14 cellular contexts compared by ENCODE assay signal in genomic region chr6:20661721-20662120, GRCh38.
DNase-seq lines count a peak whose midpoint lies in the region; ATAC-seq and TF ChIP-seq lines count a peak whose summit lies in the region.
"Had no signal": no experiment of that assay in that cellular context is flagged by ENCODE, and none has a peak within 500 bp of the region (broad histone marks: within the 10 kb centered on the region; RNA-seq: fewer than 3 reads in every experiment).

No MANE protein-coding gene starts in this region.

- DNase-seq in NCI-H524 treated with DMSO at 0.1 percent for 48 hours (lab: John Stamatoyannopoulos, UW) (peak; percentile 37), esophagus squamous epithelium (lab: John Stamatoyannopoulos, UW) (no peak), skeletal muscle cell (ENCODE audit: low read depth) (peak; percentile 62), germinal center (ENCODE audit: low spot score) (no peak), activated gamma-delta T cell (lab: John Stamatoyannopoulos, UW) (no peak), upper lobe of left lung (no peak)
- DNase-seq: activated CD4-positive, CD25-positive, alpha-beta regulatory T cell treated with anti-CD3 and anti-CD28 coated beads, Interleukin-2, amount 50 U/mL, for 72 hours; activated naive CD4-positive, alpha-beta T cell; DND-41; RPMI8226 had no signal

- no peak overlapping the region for H3K4me3 ChIP-seq in esophagus squamous epithelium
- H3K4me3 ChIP-seq in skeletal muscle cell (ENCODE audit: low read depth, low read length) = no peak overlapping the region
- H3K4me3 ChIP-seq in upper lobe of left lung = no peak overlapping the region

- no peaks in the 10 kb centered on the region for H3K9me3 ChIP-seq in esophagus squamous epithelium
- H3K9me3 ChIP-seq in upper lobe of left lung = no peaks in the 10 kb centered on the region

- H3K4me1 ChIP-seq in esophagus squamous epithelium = peaks cover 9 to 52% (median 21%) of the 10 kb centered on the region in 3 donors
- H3K4me1 ChIP-seq in upper lobe of left lung = peaks cover 0 to 6% (median 0%) of the 10 kb centered on the region in 4 donors
- H3K4me1 ChIP-seq: parathyroid adenoma had no signal

- TF ChIP-seq RAD21 in Ishikawa (IDR thresholded peaks at IDR 0.05; ENCODE audit: low read depth) = no peak

- ATAC-seq in upper lobe of left lung (ENCODE audit: low FRiP score in 2 of 2) = no peak
- no peak for ATAC-seq in GM21381 (IDR thresholded peaks at IDR 0.05; ENCODE audit: unreplicated experiment)

- H3K36me3 ChIP-seq in esophagus squamous epithelium = no peaks in the 10 kb centered on the region
- no peaks in the 10 kb centered on the region for H3K36me3 ChIP-seq in upper lobe of left lung

- TF ChIP-seq EP300 in Ishikawa (IDR thresholded peaks at IDR 0.05; ENCODE audit: borderline replicate concordance) (no peak), upper lobe of left lung (IDR thresholded peaks at IDR 0.05) (no peak)

- H3K27ac ChIP-seq in esophagus squamous epithelium (peak overlapping the region in 3 of 4 donors; percentile 31 to 77 (median 68)), upper lobe of left lung (no peak overlapping the region)
- H3K27ac ChIP-seq: KMS-11, parathyroid adenoma had no signal

- H3K27me3 ChIP-seq in esophagus squamous epithelium (no peaks in the 10 kb centered on the region), upper lobe of left lung (no peaks in the 10 kb centered on the region)

- no peak for TF ChIP-seq CTCF in esophagus squamous epithelium (IDR thresholded peaks at IDR 0.05)
- no peak for TF ChIP-seq CTCF in upper lobe of left lung (IDR thresholded peaks at IDR 0.05)

- no peak for TF ChIP-seq POLR2A in esophagus squamous epithelium (IDR thresholded peaks at IDR 0.05)
- TF ChIP-seq POLR2A in upper lobe of left lung (IDR thresholded peaks at IDR 0.05) = no peak

- intact Hi-C loops in esophagus squamous epithelium (cut with DNase I) = no loop called here

TF ChIP-seq in Ishikawa, 13 proteins besides CTCF, POLR2A, EP300 and RAD21:
- TF ChIP-seq CREB1 (IDR thresholded peaks at IDR 0.05; ENCODE audit: low read depth) = no peak
- TF ChIP-seq FOXM1 (IDR thresholded peaks at IDR 0.05; ENCODE audit: borderline replicate concordance, low read depth) = no peak
- TF ChIP-seq TCF12 (IDR thresholded peaks at IDR 0.05; ENCODE audit: low read depth) = no peak
- TF ChIP-seq CEBPB (IDR thresholded peaks at IDR 0.05) = 0 out of 2 replicates have a peak, but pooled peaks have one; percentile 6
- no peak for TF ChIP-seq USF1 (IDR thresholded peaks at IDR 0.05)
- TF ChIP-seq MAX (IDR thresholded peaks at IDR 0.05) = no peak

Comparison
In these comparisons a context has a peak if more than half of its experiments do, and no peak if none do; other contexts are left out.
1. DNase-seq: peak in NCI-H524 treated with DMSO at 0.1 percent for 48 hours (single experiment) and skeletal muscle cell (single experiment); none in esophagus squamous epithelium (single experiment), germinal center (single experiment), activated gamma-delta T cell (single experiment) and upper lobe of left lung (0 of 2).
2. H3K27ac ChIP-seq: peak in esophagus squamous epithelium (3 of 4); none in upper lobe of left lung (0 of 4).